ENCODE assay signal across 17 cellular contexts in genomic region chr11:47948137-47948536, GRCh38. TPM values are rescaled to one million over a fixed set of nuclear protein-coding genes. Genes with fewer than 3 reads are reported as not detected.
DNase-seq lines count a peak whose midpoint lies in the region; ATAC-seq and TF ChIP-seq lines count a peak whose summit lies in the region.
"Had no signal": no experiment of that assay in that cellular context is flagged by ENCODE, and none has a peak within 500 bp of the region (broad histone marks: within the 10 kb centered on the region; RNA-seq: fewer than 3 reads in every experiment).

No MANE protein-coding gene starts in this region.

- peaks cover 42% of the 10 kb centered on the region for H3K4me1 Mint-ChIP-seq in activated naive CD8-positive, alpha-beta T cell (ENCODE audit: low read depth)
- peaks cover 27% of the 10 kb centered on the region for H3K4me1 Mint-ChIP-seq in activated naive CD8-positive, alpha-beta T cell treated with anti-CD3 and anti-CD28 coated beads for 36 hours
- H3K4me1 Mint-ChIP-seq in effector memory CD8-positive, alpha-beta T cell (ENCODE audit: low read depth in 2 of 2), result peaks cover 8 to 10% of the 10 kb centered on the region in 2 donors

- CTCF ChIA-PET in HEK293 (lab: Yijun Ruan, JAX), result interaction anchor here (2.4 kb wide), 1 partner anchor 161 kb away, joined by 7 read pairs; no protein-coding TSS in a partner anchor

- DNase-seq in activated naive CD8-positive, alpha-beta T cell treated with anti-CD3 and anti-CD28 coated beads for 36 hours, result no peak
- DNase-seq in effector memory CD8-positive, alpha-beta T cell, result no peak
- DNase-seq in NCI-H446 treated with DMSO at 0.1 percent for 48 hours (lab: John Stamatoyannopoulos, UW), result no peak
- DNase-seq: activated effector memory CD4-positive, alpha-beta T cell treated with Interleukin-2 at 50 U/mL for 16 hours; DND-41; effector memory CD4-positive, alpha-beta T cell; foreskin melanocyte; midbrain; NCI-H1048; tibial artery had no signal

- H3K4me3 ChIP-seq in HEK293 (ENCODE audit: low read depth, low read length), result no peak overlapping the region
- H3K4me3 ChIP-seq in neutrophil (ENCODE audit: low read depth in 1 of 2, low read length in 1 of 2), result no peak overlapping the region
- H3K4me3 ChIP-seq: GM12878, tibial artery had no signal

- no peak for ATAC-seq in effector memory CD8-positive, alpha-beta T cell (replicated peaks)
- ATAC-seq in GM18498 (IDR thresholded peaks at IDR 0.05; ENCODE audit: unreplicated experiment), result no peak
- ATAC-seq in HG02623 (IDR thresholded peaks at IDR 0.05; ENCODE audit: unreplicated experiment), result no peak
- ATAC-seq: GM12878 had no signal

- H3K36me3 ChIP-seq in HEK293 (ENCODE audit: control insufficient read depth in 2 of 2, insufficient read depth in 1 of 2, low read length in 2 of 2) (no peaks in the 10 kb centered on the region), neutrophil (no peaks in the 10 kb centered on the region)
- H3K36me3 ChIP-seq: tibial artery had no signal

- no peak overlapping the region for H3K27ac ChIP-seq in HEK293 (ENCODE audit: extremely low read depth, low read depth, low read length)
- peak overlapping the region; percentile 82 for H3K27ac ChIP-seq in neutrophil
- H3K27ac ChIP-seq: tibial artery had no signal

- no peaks in the 10 kb centered on the region for H3K36me3 Mint-ChIP-seq in activated naive CD8-positive, alpha-beta T cell
- H3K36me3 Mint-ChIP-seq in activated naive CD8-positive, alpha-beta T cell treated with anti-CD3 and anti-CD28 coated beads for 36 hours, result peaks cover 2% of the 10 kb centered on the region
- H3K36me3 Mint-ChIP-seq in effector memory CD8-positive, alpha-beta T cell (ENCODE audit: insufficient read depth), result peaks cover 6% of the 10 kb centered on the region
- H3K36me3 Mint-ChIP-seq: brain had no signal

- POLR2A ChIA-PET in HEK293 (lab: Yijun Ruan, JAX), result no interaction called here

- no peak for TF ChIP-seq CTCF in HEK293 (tag by site-specific recombination; IDR thresholded peaks at IDR 0.05)
- TF ChIP-seq CTCF in neutrophil (IDR thresholded peaks at IDR 0.05), result no peak

- H3K27me3 Mint-ChIP-seq in activated naive CD8-positive, alpha-beta T cell, result no peaks in the 10 kb centered on the region
- no peaks in the 10 kb centered on the region for H3K27me3 Mint-ChIP-seq in activated naive CD8-positive, alpha-beta T cell treated with anti-CD3 and anti-CD28 coated beads for 36 hours
- no peaks in the 10 kb centered on the region for H3K27me3 Mint-ChIP-seq in effector memory CD8-positive, alpha-beta T cell

- H3K9me3 ChIP-seq in HEK293 (ENCODE audit: control insufficient read depth, insufficient read depth, low read depth, low read length) (no peaks in the 10 kb centered on the region), neutrophil (no peaks in the 10 kb centered on the region)
- H3K9me3 ChIP-seq: tibial artery had no signal

- no peaks in the 10 kb centered on the region for H3K4me1 ChIP-seq in HEK293 (ENCODE audit: control insufficient read depth, insufficient read depth, low read length)
- peaks cover 84% of the 10 kb centered on the region in 2 experiments for H3K4me1 ChIP-seq in neutrophil (ENCODE audit: control insufficient read depth in 1 of 2, insufficient read depth in 1 of 2, low read depth in 1 of 2, low read length in 1 of 2)

- no peaks in the 10 kb centered on the region for H3K27me3 ChIP-seq in neutrophil
- H3K27me3 ChIP-seq: tibial artery had no signal

- H3K27ac Mint-ChIP-seq in activated naive CD8-positive, alpha-beta T cell, result peak overlapping the region; percentile 50
- H3K27ac Mint-ChIP-seq in activated naive CD8-positive, alpha-beta T cell treated with anti-CD3 and anti-CD28 coated beads for 36 hours, result no peak overlapping the region
- H3K27ac Mint-ChIP-seq in effector memory CD8-positive, alpha-beta T cell, result peak overlapping the region; percentile 49 to 90

- H3K9me3 Mint-ChIP-seq in activated naive CD8-positive, alpha-beta T cell (ENCODE audit: low read depth), result no peaks in the 10 kb centered on the region
- H3K9me3 Mint-ChIP-seq in activated naive CD8-positive, alpha-beta T cell treated with anti-CD3 and anti-CD28 coated beads for 36 hours, result no peaks in the 10 kb centered on the region
- no peaks in the 10 kb centered on the region for H3K9me3 Mint-ChIP-seq in effector memory CD8-positive, alpha-beta T cell
- H3K9me3 Mint-ChIP-seq: brain had no signal

- no peak overlapping the region for H3K4me3 Mint-ChIP-seq in activated naive CD8-positive, alpha-beta T cell
- H3K4me3 Mint-ChIP-seq in activated naive CD8-positive, alpha-beta T cell treated with anti-CD3 and anti-CD28 coated beads for 36 hours, result no peak overlapping the region
- H3K4me3 Mint-ChIP-seq in effector memory CD8-positive, alpha-beta T cell, result no peak overlapping the region
- H3K4me3 Mint-ChIP-seq: brain had no signal

TF ChIP-seq in HEK293, 187 proteins besides CTCF, POLR2A, EP300 and RAD21 (continues in another document):
- TF ChIP-seq EGR2 (tag by site-specific recombination; IDR thresholded peaks at IDR 0.05; ENCODE audit: low read depth), result peak; percentile 92
- no peak for TF ChIP-seq ZNF223 (tag by site-specific recombination; IDR thresholded peaks at IDR 0.05)
- no peak for TF ChIP-seq ZNF610 (tag by site-specific recombination; IDR thresholded peaks at IDR 0.05; ENCODE audit: borderline replicate concordance)
- TF ChIP-seq ZNF792 (tag by site-specific recombination; IDR thresholded peaks at IDR 0.05), result no peak
- no peak for TF ChIP-seq PRDM1 (tag by site-specific recombination; IDR thresholded peaks at IDR 0.05)
- TF ChIP-seq ZNF23 (tag by site-specific recombination; IDR thresholded peaks at IDR 0.05; ENCODE audit: borderline replicate concordance), result no peak
- no peak for TF ChIP-seq ZNF140 (tag by site-specific recombination; IDR thresholded peaks at IDR 0.05)
- no peak for TF ChIP-seq ZFP37 (tag by site-specific recombination; IDR thresholded peaks at IDR 0.05)
- TF ChIP-seq ZNF10 (tag by site-specific recombination; IDR thresholded peaks at IDR 0.05), result no peak
- TF ChIP-seq ZNF280C (tag by site-specific recombination; IDR thresholded peaks at IDR 0.05), result no peak
- TF ChIP-seq ZBTB10 (tag by site-specific recombination; IDR thresholded peaks at IDR 0.05), result no peak
- TF ChIP-seq SP7 (tag by site-specific recombination; IDR thresholded peaks at IDR 0.05), result no peak
- TF ChIP-seq ZBTB20 (tag by site-specific recombination; IDR thresholded peaks at IDR 0.05), result no peak
- TF ChIP-seq KLF8 (tag by site-specific recombination; IDR thresholded peaks at IDR 0.05), result peak; percentile 24; the same call in 1 of the 2 replicates
- TF ChIP-seq ZNF48 (tag by site-specific recombination; IDR thresholded peaks at IDR 0.05), result no peak
- no peak for TF ChIP-seq ZEB2 (tag by site-specific recombination; IDR thresholded peaks at IDR 0.05)
- no peak for TF ChIP-seq ZNF664 (tag by site-specific recombination; IDR thresholded peaks at IDR 0.05)

RNA-seq across cellular contexts. Expression of gene PTPRJ, which starts 32.2 kb away (rescaled TPM):
- 10 to 100 TPM; 11.8 to 13.1 TPM for total RNA-seq in activated naive CD8-positive, alpha-beta T cell treated with anti-CD3 and anti-CD28 coated beads for 36 hours
